ENCODE assay signal across 19 cellular contexts in genomic region chr5:103110403-103110802, GRCh38. TPM values are rescaled to one million over a fixed set of nuclear protein-coding genes. Genes with fewer than 3 reads are reported as not detected.
DNase-seq lines count a peak whose midpoint lies in the region; ATAC-seq, FAIRE-seq and TF ChIP-seq lines count a peak whose summit lies in the region.
"Had no signal": no experiment of that assay in that cellular context is flagged by ENCODE, and none has a peak within 500 bp of the region (broad histone marks: within the 10 kb centered on the region; RNA-seq: fewer than 3 reads in every experiment).

No MANE protein-coding gene starts in this region.

- no peaks in the 10 kb centered on the region for H3K27me3 ChIP-seq in Karpas-422 (ENCODE audit: low read length)
- no peaks in the 10 kb centered on the region for H3K27me3 ChIP-seq in K562 (ENCODE audit: control insufficient read depth in 2 of 2, insufficient read depth in 2 of 2, low read length in 2 of 2)
- no peaks in the 10 kb centered on the region for H3K27me3 ChIP-seq in foreskin keratinocyte
- H3K27me3 ChIP-seq: BE2C had no signal

- intact Hi-C loops in K562 (cut with micrococcal nuclease): no loop called here

- H3K27ac ChIP-seq in HEK293 (ENCODE audit: extremely low read depth, low read depth, low read length) (no peak overlapping the region), Karpas-422 (ENCODE audit: low read length) (no peak overlapping the region), K562 (ENCODE audit: extremely low read depth, low read depth, low read length) (no peak overlapping the region), foreskin keratinocyte (no peak overlapping the region)

- H3K79me2 ChIP-seq in Karpas-422 (ENCODE audit: low read length) (peaks cover 14% of the 10 kb centered on the region), K562 (ENCODE audit: control insufficient read depth, insufficient read depth, low read length) (peaks cover 20% of the 10 kb centered on the region)

- no peak for TF ChIP-seq RAD21 in K562 (CRISPR knock-in tag; conservative IDR thresholded peaks at IDR 0.05 in 1 of 2, IDR thresholded peaks at IDR 0.05 in 1 of 2)

- H2AFZ ChIP-seq in Karpas-422 (ENCODE audit: low read length) (no peak overlapping the region), K562 (ENCODE audit: low read depth, low read length) (no peak overlapping the region)

- 74% methylated on average over 2 of the region's 2 CpGs for WGBS in K562 (ENCODE audit: insufficient coverage, low coverage, missing lambda C conversion rate)

- CTCF ChIA-PET in HEK293 (lab: Yijun Ruan, JAX) (no interaction called here), K562 (lab: Yijun Ruan, JAX; ENCODE audit: low intra/inter-chr PET ratio) (no interaction called here)

- no peak for TF ChIP-seq EP300 in K562 (IDR thresholded peaks at IDR 0.05; ENCODE audit: low read length)

- no TSS peak for BruUV-seq in K562 (replicated peaks; lab: Mats Ljungman, UMichigan)

- H3K4me1 ChIP-seq in HEK293 (ENCODE audit: control insufficient read depth, insufficient read depth, low read length) (peaks cover 7% of the 10 kb centered on the region), Karpas-422 (ENCODE audit: low read length) (no peaks in the 10 kb centered on the region), K562 (replicated peaks in 1 of 2; ENCODE audit: control insufficient read depth in 2 of 2, insufficient read depth in 2 of 2, low read length in 2 of 2) (peaks cover 0 to 17% of the 10 kb centered on the region in 2 experiments; a peak in 3 of 5 replicates), foreskin keratinocyte (no peaks in the 10 kb centered on the region)

- FAIRE-seq in K562 (lab: Jason Lieb, UNC): no peak
- FAIRE-seq: GM12891, GM18507, H1 had no signal

- H3K36me3 ChIP-seq in HEK293 (ENCODE audit: control insufficient read depth in 2 of 2, insufficient read depth in 1 of 2, low read length in 2 of 2) (no peaks in the 10 kb centered on the region), Karpas-422 (ENCODE audit: insufficient read depth, low read length) (no peaks in the 10 kb centered on the region), K562 (ENCODE audit: control insufficient read depth, insufficient read depth, low read length) (no peaks in the 10 kb centered on the region)
- H3K36me3 ChIP-seq: BE2C had no signal

- no peak for ATAC-seq in K562
- no peak for ATAC-seq in foreskin keratinocyte
- ATAC-seq in GM21717 (IDR thresholded peaks at IDR 0.05; ENCODE audit: unreplicated experiment): no peak

- H3K9me3 ChIP-seq in HEK293 (ENCODE audit: control insufficient read depth, insufficient read depth, low read depth, low read length) (no peaks in the 10 kb centered on the region), Karpas-422 (ENCODE audit: low read length) (no peaks in the 10 kb centered on the region), K562 (replicated peaks; ENCODE audit: control insufficient read depth, insufficient read depth, low read depth, low read length) (no peaks in the 10 kb centered on the region)
- H3K9me3 ChIP-seq: BE2C had no signal

- POLR2A ChIA-PET in HEK293 (lab: Yijun Ruan, JAX) (interaction anchor here (1.5 kb wide), 1 partner anchor 10 kb away, joined by 4 read pairs; the partner anchor contains the start of genes GIN1 and PPIP5K2), K562 (lab: Yijun Ruan, JAX) (interaction anchor here (2.1 kb wide), 1 partner anchor 10 kb away, joined by 5 read pairs; the partner anchor contains the start of genes GIN1 and PPIP5K2)

- no peak for TF ChIP-seq POLR2A in K562 (conservative IDR thresholded peaks at IDR 0.05)

- 0 out of 2 replicates have a peak, but pooled peaks cover 3% of the 10 kb centered on the region for H4K20me1 ChIP-seq in Karpas-422 (ENCODE audit: insufficient read depth, low read depth, low read length)
- no peaks in the 10 kb centered on the region for H4K20me1 ChIP-seq in K562 (replicated peaks; ENCODE audit: control insufficient read depth, insufficient read depth, low read length)

- H3K4me2 ChIP-seq in Karpas-422 (ENCODE audit: low read depth, low read length, poor library complexity, severe bottlenecking) (no peak overlapping the region), K562 (ENCODE audit: insufficient read depth, low read length) (no peak overlapping the region)

- DNase-seq in Karpas-422: peak; percentile 39
- no peak for DNase-seq in K562 (ENCODE audit: extremely low read depth in 1 of 4, low spot score in 3 of 4)
- DNase-seq in foreskin keratinocyte: no peak
- no peak for DNase-seq in DMS153 (lab: John Stamatoyannopoulos, UW)
- DNase-seq: ACHN; BE2C; C1 segment of cervical spinal cord; CD4-positive, CD25-positive, alpha-beta regulatory T cell; CD8-positive, alpha-beta memory T cell; COR-L47; DMS 273 treated with DMSO at 0.1 percent for 48 hours; H9; IMR-90; KBM-7 had no signal

- no peak overlapping the region for H3K9ac ChIP-seq in Karpas-422 (ENCODE audit: low read length)
- no peak overlapping the region for H3K9ac ChIP-seq in K562 (ENCODE audit: insufficient read depth in 1 of 2, low read depth in 2 of 2, low read length in 2 of 2)

- H3K4me3 ChIP-seq in HEK293 (ENCODE audit: low read depth, low read length) (no peak overlapping the region), Karpas-422 (ENCODE audit: low read length) (no peak overlapping the region), K562 (no peak overlapping the region)

- in situ Hi-C loops in K562 (cut with MboI): no loop called here

- no peaks in the 10 kb centered on the region for H3K9me2 ChIP-seq in Karpas-422 (replicated peaks; ENCODE audit: insufficient read depth, low read length)

- H3K9me1 ChIP-seq in K562 (ENCODE audit: control insufficient read depth, insufficient read depth, low read length): no peaks in the 10 kb centered on the region

- no peak for TF ChIP-seq CTCF in HEK293 (tag by site-specific recombination; IDR thresholded peaks at IDR 0.05)
- no peak for TF ChIP-seq CTCF in K562 (IDR thresholded peaks at IDR 0.05 in 2 of 3, conservative IDR thresholded peaks at IDR 0.05 in 1 of 3; ENCODE audit: insufficient read depth in 2 of 3, low read depth in 1 of 3, low read length in 3 of 3)
- no peak for TF ChIP-seq CTCF in foreskin keratinocyte (conservative IDR thresholded peaks at IDR 0.05)

TF ChIP-seq in HEK293, 187 proteins besides CTCF, POLR2A, EP300 and RAD21:
- TF ChIP-seq ZNF184 (tag by site-specific recombination; IDR thresholded peaks at IDR 0.05) (peak; percentile 71; the same call in 1 of the 2 replicates), ZNF548 (tag by site-specific recombination; IDR thresholded peaks at IDR 0.05) (no peak), ZNF585B (tag by site-specific recombination; IDR thresholded peaks at IDR 0.05) (peak; percentile 53)
TF ChIP-seq in HEK293: peak in this region for 2.

TF ChIP-seq in K562, 482 proteins besides CTCF, POLR2A, EP300 and RAD21 (continues in another document):
- TF ChIP-seq TOE1 (IDR thresholded peaks at IDR 0.05; ENCODE audit: borderline replicate concordance) (no peak), TOE1 (CRISPR knock-in tag; IDR thresholded peaks at IDR 0.05; ENCODE audit: borderline replicate concordance, low read depth) (no peak), TRIM24 (IDR thresholded peaks at IDR 0.05) (0 out of 4 replicates have a peak, but pooled peaks of 1 of the 2 experiments have one; percentile 19)

RNA-seq across cellular contexts. Expression of gene GIN1, which starts 9.5 kb away (rescaled TPM):
- 1.6 and 6.7 TPM in 2 replicates for total RNA-seq in Karpas-422 (2014; rRNA removed; shearing (Covaris generic); ENCODE audit: low replicate concordance)
- total RNA-seq in K562 (2011; cell fraction: chromatin; rRNA removed; ENCODE audit: low replicate concordance): 6.1 and 25.6 TPM in 2 replicates
- total RNA-seq in K562 (2011; cell fraction: nucleolus; rRNA removed): 2.8 and 6.7 TPM in 2 replicates
- total RNA-seq in K562 (2011; cell fraction: nucleoplasm; rRNA removed): 6.5 and 10.2 TPM in 2 replicates
- total RNA-seq in K562 (2014; rRNA removed) (2.4 and 2.6 TPM in 2 replicates), K562 (2014; rRNA removed; fragmentation: Illumina TruSeq; extraction: Trizol) (9.4 and 11.0 TPM in 2 replicates), K562 (2015; rRNA removed; fragmentation: Illumina TruSeq; extraction: Trizol) (6.7 and 6.8 TPM in 2 replicates), K562 (2021) (7.8 TPM in 2 replicates), foreskin keratinocyte (4.8 and 5.7 TPM in 2 replicates)
- polyA plus RNA-seq in K562 (2011; rRNA removed) (8.3 and 9.8 TPM in 2 replicates), K562 (2014; fragmentation: Illumina TruSeq; extraction: Trizol) (5.3 and 6.2 TPM in 2 replicates), K562 (2014; fragmentation: Nextera tagmentation; extraction: Ambion mirVana) (1 to 10 TPM; 9.2 TPM), K562 (2014; rRNA removed) (6.2 and 8.8 TPM in 2 replicates), foreskin keratinocyte (3.2 and 4.0 TPM in 2 replicates)
- 0.75 and 1.7 TPM in 2 replicates for polyA plus RNA-seq in K562 (2011; cell fraction: cytosol; rRNA removed)
- polyA plus RNA-seq in K562 (2011; cell fraction: nucleus; rRNA removed): 2.6 and 4.8 TPM in 2 replicates
- 4.7 and 6.1 TPM in 2 replicates for polyA plus RNA-seq in K562 (2012)
- 8.6 and 12.1 TPM in 2 replicates for polyA minus RNA-seq in K562 (2011; rRNA and poly(A)+ RNA removed)
- polyA minus RNA-seq in K562 (2011; cell fraction: cytosol; rRNA and poly(A)+ RNA removed): 1.4 and 3.8 TPM in 2 replicates
- 8.6 and 17.8 TPM in 2 replicates for polyA minus RNA-seq in K562 (2011; cell fraction: nucleus; rRNA and poly(A)+ RNA removed)

RNA-seq across cellular contexts. Expression of gene PPIP5K2, which starts 9.7 kb away (rescaled TPM):
- 17.4 and 73.4 TPM in 2 replicates for total RNA-seq in Karpas-422 (2014; rRNA removed; shearing (Covaris generic); ENCODE audit: low replicate concordance)
- 42.4 and 184 TPM in 2 replicates for total RNA-seq in K562 (2011; cell fraction: chromatin; rRNA removed; ENCODE audit: low replicate concordance)
- 19.2 and 28.4 TPM in 2 replicates for total RNA-seq in K562 (2011; cell fraction: nucleolus; rRNA removed)
- total RNA-seq in K562 (2011; cell fraction: nucleoplasm; rRNA removed): 39.8 and 51.8 TPM in 2 replicates
- total RNA-seq in K562 (2014; rRNA removed) (50.6 and 63.2 TPM in 2 replicates), K562 (2014; rRNA removed; fragmentation: Illumina TruSeq; extraction: Trizol) (150 and 177 TPM in 2 replicates), K562 (2015; rRNA removed; fragmentation: Illumina TruSeq; extraction: Trizol) (135 and 146 TPM in 2 replicates), K562 (2021) (116 and 134 TPM in 2 replicates), foreskin keratinocyte (21.1 and 22.2 TPM in 2 replicates)
- polyA plus RNA-seq in K562 (2011; rRNA removed) (90.2 and 107 TPM in 2 replicates), K562 (2014; fragmentation: Illumina TruSeq; extraction: Trizol) (80.9 and 99.1 TPM in 2 replicates), K562 (2014; fragmentation: Nextera tagmentation; extraction: Ambion mirVana) (10 to 100 TPM; 66.1 to 76.5 TPM), K562 (2014; rRNA removed) (39.4 and 42.7 TPM in 2 replicates), foreskin keratinocyte (5.0 and 5.9 TPM in 2 replicates)
- polyA plus RNA-seq in K562 (2011; cell fraction: cytosol; rRNA removed): 16.2 and 34.8 TPM in 2 replicates
- polyA plus RNA-seq in K562 (2011; cell fraction: nucleus; rRNA removed): 40.6 and 64.8 TPM in 2 replicates
- 50.5 and 69.4 TPM in 2 replicates for polyA plus RNA-seq in K562 (2012)
- 203 and 248 TPM in 2 replicates for polyA minus RNA-seq in K562 (2011; rRNA and poly(A)+ RNA removed)
- 63.3 and 63.7 TPM in 2 replicates for polyA minus RNA-seq in K562 (2011; cell fraction: cytosol; rRNA and poly(A)+ RNA removed)
- polyA minus RNA-seq in K562 (2011; cell fraction: nucleus; rRNA and poly(A)+ RNA removed): 78.6 and 162 TPM in 2 replicates

Comparison
In these comparisons a context has a peak if more than half of its experiments do, and no peak if none do; other contexts are left out.
1. Of the 44 proteins assayed by ChIP-seq in both K562 and HEK293: peak only in K562: none; only in HEK293: ZNF184; in both: none; in neither: 43.